ENCODE assay signal across 8 cellular contexts in the genomic region with DNA sequence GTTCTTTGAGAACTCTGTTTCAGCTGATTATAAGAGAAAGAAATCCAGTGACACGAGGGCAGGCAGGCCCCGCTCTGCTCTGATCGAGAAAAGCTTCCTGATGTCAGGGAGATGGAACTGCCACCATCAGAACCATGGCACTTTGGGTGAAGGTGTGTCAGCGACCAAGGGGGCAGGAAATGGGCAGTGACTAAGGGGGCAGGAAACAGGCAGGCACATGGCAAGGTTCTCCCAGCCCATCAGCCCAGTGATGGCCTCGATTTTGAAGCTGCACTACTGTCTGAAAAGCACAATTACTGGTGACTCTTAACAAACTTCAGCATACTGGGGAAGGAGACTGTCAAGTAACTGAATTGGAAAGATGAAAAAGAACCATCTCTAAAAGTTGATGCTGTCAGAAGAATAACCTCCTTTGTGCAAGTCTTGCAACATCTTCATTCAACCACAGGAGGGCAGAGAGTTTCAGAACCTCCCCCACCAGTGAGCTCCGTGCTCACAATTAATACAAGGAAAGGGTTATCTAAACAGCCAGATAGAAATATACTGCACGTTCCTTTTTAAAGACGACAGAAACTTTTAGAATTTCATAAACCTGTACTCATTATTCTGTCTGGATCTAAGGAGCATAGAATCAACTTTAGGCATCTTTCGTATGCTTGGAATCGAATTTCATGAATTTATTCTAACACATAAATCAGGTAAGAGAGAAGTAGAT. TPM values are rescaled to one million over a fixed set of nuclear protein-coding genes. Genes with fewer than 3 reads are reported as not detected.
DNase-seq lines count a peak whose midpoint lies in the region; ATAC-seq, FAIRE-seq and TF ChIP-seq lines count a peak whose summit lies in the region.

No MANE protein-coding gene starts in this region.

- H3K79me2 ChIP-seq in osteoblast (ENCODE audit: insufficient read depth, low read length) = no peaks in the 10 kb centered on the region

- no peak overlapping the region for H3K4me3 ChIP-seq in osteoblast (ENCODE audit: insufficient read depth, low read length)

- DNase-seq in Daoy (ENCODE audit: low read depth) (peak; percentile 19), GM19239 (ENCODE audit: insufficient read length, low spot score) (peak; percentile 6), SW480 (ENCODE audit: low spot score) (peak; percentile 53), fibroblast of peridontal ligament (ENCODE audit: extremely low read depth) (peak; percentile 59), osteoblast (ENCODE audit: insufficient read length, low spot score, missing footprints) (no peak), cerebellar nuclear complex (lab: John Stamatoyannopoulos, UW) (no peak), ecto neural progenitor cell (ENCODE audit: low spot score) (no peak)

- no peaks in the 10 kb centered on the region for H4K20me1 ChIP-seq in osteoblast (ENCODE audit: insufficient read depth, low read length)

- H3K4me2 ChIP-seq in osteoblast (ENCODE audit: insufficient read depth, low read length) = no peak overlapping the region

- H3K27me3 ChIP-seq in osteoblast (ENCODE audit: insufficient read depth, low read length) = no peaks in the 10 kb centered on the region

- H3K36me3 ChIP-seq in osteoblast (ENCODE audit: insufficient read depth, low read length) = peaks cover 5% of the 10 kb centered on the region

- no peak overlapping the region for H2AFZ ChIP-seq in osteoblast (ENCODE audit: low read length)

- TF ChIP-seq CTCF in osteoblast (IDR thresholded peaks at IDR 0.05; ENCODE audit: extremely low read depth, low read depth, low read length) = peak; percentile 62

- no peak overlapping the region for H3K27ac ChIP-seq in osteoblast (ENCODE audit: low read depth, low read length)

- FAIRE-seq in GM19239 (lab: Jason Lieb, UNC) = peak; percentile 76

- no peaks in the 10 kb centered on the region for H3K4me1 ChIP-seq in osteoblast (ENCODE audit: insufficient read depth, low read length)

- no peaks in the 10 kb centered on the region for H3K9me3 ChIP-seq in osteoblast (ENCODE audit: low read depth, low read length)

- peak; percentile 72 for ATAC-seq in HG03521 (IDR thresholded peaks at IDR 0.05; ENCODE audit: unreplicated experiment)

RNA-seq across cellular contexts. Expression of a gene that starts 39.1 kb away (rescaled TPM):
- 8.1 and 10.2 TPM in 2 replicates for total RNA-seq in Daoy (2014; rRNA removed; shearing (Covaris generic))
- 40.9 and 45.7 TPM in 2 replicates for total RNA-seq in osteoblast

RNA-seq across cellular contexts. Expression of a gene that starts 40.2 kb away (rescaled TPM):
- total RNA-seq in Daoy (2014; rRNA removed; shearing (Covaris generic)) = not detected in 2 replicates
- total RNA-seq in osteoblast = not detected in 2 replicates

Comparison
In these comparisons a context has a peak if more than half of its experiments do, and no peak if none do; other contexts are left out.
1. DNase-seq: peak in Daoy (single experiment), GM19239 (single experiment), SW480 (single experiment) and fibroblast of peridontal ligament (single experiment); none in osteoblast (single experiment), cerebellar nuclear complex (0 of 2) and ecto neural progenitor cell (single experiment).